ENCODE assay signal across 8 cellular contexts in the genomic region with DNA sequence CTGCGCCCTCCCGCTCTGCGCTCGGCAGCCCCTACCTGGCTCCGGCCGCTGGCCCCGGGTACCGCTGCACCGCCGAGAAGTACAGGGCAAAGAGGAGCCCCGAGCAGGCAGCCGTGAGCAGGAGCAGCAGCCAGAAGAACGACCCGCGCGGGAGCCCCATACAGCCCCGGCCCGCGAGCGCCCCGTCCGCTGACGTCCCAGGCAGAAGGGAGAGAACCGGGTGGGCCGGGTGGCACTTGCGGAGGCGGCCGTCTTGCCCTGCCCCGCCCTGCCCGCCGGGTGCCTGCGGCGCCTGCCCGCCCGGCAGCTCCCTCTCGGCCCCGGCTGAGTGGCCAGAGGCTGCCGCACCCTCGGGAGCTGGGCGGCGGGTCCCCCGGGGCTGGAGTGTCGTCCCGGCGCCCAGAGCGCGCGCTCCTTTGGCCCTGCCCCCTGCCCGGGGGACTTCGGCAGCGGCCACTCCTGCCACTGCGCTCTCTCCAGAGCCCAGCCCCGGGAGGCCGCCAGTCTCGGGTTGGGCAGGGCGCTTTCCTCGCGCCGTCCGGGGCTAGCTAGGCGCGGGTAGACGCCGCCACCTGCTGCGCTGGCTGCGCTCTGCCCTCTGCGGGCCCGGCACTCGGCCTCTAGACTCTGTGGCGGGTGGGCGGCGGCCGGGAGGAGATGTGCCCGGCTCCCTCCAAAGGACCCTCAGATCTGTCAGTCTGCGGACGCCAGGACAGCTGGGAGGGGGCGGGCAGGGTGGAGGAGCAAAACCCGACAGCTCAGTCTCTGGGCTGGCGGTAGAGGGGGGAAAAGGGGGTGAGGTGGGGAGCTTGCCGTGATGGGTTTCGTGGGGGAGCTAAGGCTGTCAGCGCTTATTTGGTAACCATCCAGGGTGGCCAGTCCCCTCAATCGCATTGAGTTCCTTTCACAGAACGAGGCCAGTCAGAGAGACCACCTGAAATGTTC. TPM values are rescaled to one million over a fixed set of nuclear protein-coding genes. Genes with fewer than 3 reads are reported as not detected.
A peak's percentile ranks its signal among the peaks of the same experiment; 100 is the strongest.
DNase-seq lines count a peak whose midpoint lies in the region; ATAC-seq and TF ChIP-seq lines count a peak whose summit lies in the region.

Gene ST6GALNAC2, minus strand, starts transcription at position 212 of the 945 bp plus-strand sequence. Its CDS starts 52 bp downstream, at position 160.

- no peaks in the 10 kb centered on the region for H3K36me3 Mint-ChIP-seq in CD8-positive, alpha-beta T cell
- H3K36me3 Mint-ChIP-seq in T-helper 1 cell treated with Interleukin-12 subunit alpha and Interleukin-12 subunit beta and Interleukin-4 antibody, amounts not matched to agents 30 μg/mL and 1 μg/mL, for 36 hours (ENCODE audit: low read depth) = no peaks in the 10 kb centered on the region

- H3K27me3 Mint-ChIP-seq in CD8-positive, alpha-beta T cell (ENCODE audit: low read depth) = peaks cover 52% of the 10 kb centered on the region
- peaks cover 74% of the 10 kb centered on the region for H3K27me3 Mint-ChIP-seq in T-helper 1 cell treated with Interleukin-12 subunit alpha and Interleukin-12 subunit beta and Interleukin-4 antibody, amounts not matched to agents 30 μg/mL and 1 μg/mL, for 36 hours (ENCODE audit: low read depth)

- H3K4me3 Mint-ChIP-seq in CD8-positive, alpha-beta T cell = peak within 1 kb of the TSS; percentile 76
- H3K4me3 Mint-ChIP-seq in T-helper 1 cell treated with Interleukin-12 subunit alpha and Interleukin-12 subunit beta and Interleukin-4 antibody, amounts not matched to agents 30 μg/mL and 1 μg/mL, for 36 hours = peak within 1 kb of the TSS; percentile 60

- H3K9me3 ChIP-seq in CD8-positive, alpha-beta T cell (ENCODE audit: low read length) = no peaks in the 10 kb centered on the region
- H3K9me3 ChIP-seq in HUES48 (ENCODE audit: control insufficient read depth, insufficient read depth, low read length) = no peaks in the 10 kb centered on the region

- H3K9me3 Mint-ChIP-seq in CD8-positive, alpha-beta T cell = no peaks in the 10 kb centered on the region
- H3K9me3 Mint-ChIP-seq in T-helper 1 cell treated with Interleukin-12 subunit alpha and Interleukin-12 subunit beta and Interleukin-4 antibody, amounts not matched to agents 30 μg/mL and 1 μg/mL, for 36 hours = no peaks in the 10 kb centered on the region

- TF ChIP-seq CTCF in CD8-positive, alpha-beta T cell (IDR thresholded peaks at IDR 0.05) = no peak
- TF ChIP-seq CTCF in kidney epithelial cell (IDR thresholded peaks at IDR 0.05; ENCODE audit: insufficient read depth, low read length, poor library complexity, severe bottlenecking) = peak; percentile 28

- peak in 6 of 7 experiments; percentile 6 to 62 (median 37) for DNase-seq in CD8-positive, alpha-beta T cell
- DNase-seq in central memory CD4-positive, alpha-beta T cell = peak; percentile 30
- no peak for DNase-seq in kidney epithelial cell (ENCODE audit: low read depth)
- DNase-seq in stimulated activated CD4-positive, alpha-beta T cell treated with anti-CD3 and anti-CD28 coated beads, Interleukin-4, amount 100 ng/mL, for 1 hour = peak; percentile 39
- DNase-seq in cortex of kidney (lab: John Stamatoyannopoulos, UW) = no peak

- H3K4me1 ChIP-seq in CD8-positive, alpha-beta T cell (ENCODE audit: insufficient read depth, low read length) = peaks cover 12% of the 10 kb centered on the region
- peaks cover 11% of the 10 kb centered on the region for H3K4me1 ChIP-seq in HUES48 (ENCODE audit: control insufficient read depth, insufficient read depth, low read length)

- H3K27ac ChIP-seq in CD8-positive, alpha-beta T cell (ENCODE audit: low read depth, low read length) = no peak within 1 kb of the TSS
- no peak within 1 kb of the TSS for H3K27ac ChIP-seq in HUES48 (ENCODE audit: low read depth, low read length)

- intact Hi-C loops in CD8-positive, alpha-beta T cell (cut with DNase I, micrococcal nuclease) = loop anchor here (1.0 to 5.0 kb wide), 3 partner anchors 19 to 63 kb away; no protein-coding TSS in a partner anchor

- no peaks in the 10 kb centered on the region for H3K36me3 ChIP-seq in CD8-positive, alpha-beta T cell (ENCODE audit: insufficient read depth, low read length)
- H3K36me3 ChIP-seq in HUES48 (ENCODE audit: control insufficient read depth, insufficient read depth, low read length) (no peaks in the 10 kb centered on the region), kidney epithelial cell (ENCODE audit: control insufficient read depth, insufficient read depth, low read length) (no peaks in the 10 kb centered on the region)

- CTCF ChIA-PET in CD8-positive, alpha-beta T cell (lab: Charles Lee) = interaction anchor here (0.7 to 2.1 kb wide), 9 partner anchors 9 to 96 kb away, joined by 3 to 10 read pairs (median 4); no protein-coding TSS in a partner anchor

- H3K4me3 ChIP-seq in CD8-positive, alpha-beta T cell (ENCODE audit: low read depth, low read length) = peak within 1 kb of the TSS; percentile 43
- H3K4me3 ChIP-seq in HUES48 (ENCODE audit: low read depth, low read length) (peak within 1 kb of the TSS; percentile 68), kidney epithelial cell (ENCODE audit: low read depth, low read length) (peak within 1 kb of the TSS; percentile 51)

- H3K4me1 Mint-ChIP-seq in CD8-positive, alpha-beta T cell (ENCODE audit: low read depth) = peaks cover 11% of the 10 kb centered on the region
- H3K4me1 Mint-ChIP-seq in T-helper 1 cell treated with Interleukin-12 subunit alpha and Interleukin-12 subunit beta and Interleukin-4 antibody, amounts not matched to agents 30 μg/mL and 1 μg/mL, for 36 hours (ENCODE audit: low read depth) = no peaks in the 10 kb centered on the region

- peak; percentile 75 for ATAC-seq in CD8-positive, alpha-beta T cell
- ATAC-seq in HG03159 (IDR thresholded peaks at IDR 0.05; ENCODE audit: unreplicated experiment) = no peak

- POLR2A ChIA-PET in CD8-positive, alpha-beta T cell (lab: Charles Lee) = interaction anchor here (1.0 kb wide), 1 partner anchor 122 kb away, joined by 3 read pairs; no protein-coding TSS in a partner anchor

- H3K9ac ChIP-seq in HUES48 (ENCODE audit: low read depth, low read length) = no peak within 1 kb of the TSS

- H3K27me3 ChIP-seq in CD8-positive, alpha-beta T cell (ENCODE audit: insufficient read depth, low read length) = peaks cover 13% of the 10 kb centered on the region
- H3K27me3 ChIP-seq in HUES48 (ENCODE audit: control insufficient read depth, insufficient read depth, low read length) (peaks cover 57% of the 10 kb centered on the region), kidney epithelial cell (ENCODE audit: control insufficient read depth, insufficient read depth, low read length) (peaks cover 14% of the 10 kb centered on the region)

- H3K27ac Mint-ChIP-seq in CD8-positive, alpha-beta T cell = no peak within 1 kb of the TSS
- H3K27ac Mint-ChIP-seq in T-helper 1 cell treated with Interleukin-12 subunit alpha and Interleukin-12 subunit beta and Interleukin-4 antibody, amounts not matched to agents 30 μg/mL and 1 μg/mL, for 36 hours = no peak within 1 kb of the TSS

RNA-seq across cellular contexts. Expression of gene ST6GALNAC2, which starts in this region (rescaled TPM):
- 1 to 10 TPM in 1 of 2 experiments, under 1 TPM in 1; 0.50 to 1.7 TPM for total RNA-seq in CD8-positive, alpha-beta T cell
- 9.9 and 13.6 TPM in 2 replicates for total RNA-seq in kidney epithelial cell

Comparison
In these comparisons a context has a peak if more than half of its experiments do, and no peak if none do; other contexts are left out.
1. DNase-seq: peak in CD8-positive, alpha-beta T cell (6 of 7), central memory CD4-positive, alpha-beta T cell (single experiment) and stimulated activated CD4-positive, alpha-beta T cell treated with anti-CD3 and anti-CD28 coated beads, Interleukin-4, amount 100 ng/mL, for 1 hour (single experiment); none in kidney epithelial cell (single experiment) and cortex of kidney (single experiment).
2. Peak in every context shown above with its lines, with median percentiles within 50 percentile points of each other: H3K4me3 ChIP-seq.